In genomic region chr7:100478966-100479660, GRCh38 we compare ENCODE assay signal across 8 cellular contexts. TPM values are rescaled to one million over a fixed set of nuclear protein-coding genes. Genes with fewer than 3 reads are reported as not detected.
DNase-seq lines count a peak whose midpoint lies in the region.

Gene TSC22D4 (minus strand): TSS chr7:100479214. CDS start chr7:100478038, 1,176 bp downstream.

- H3K36me3 ChIP-seq in HAP-1 (replicated peaks) (no peaks in the 10 kb centered on the region; the same call in 1 of the 2 replicates), neuron (ENCODE audit: insufficient read depth, low read length) (peaks cover 4% of the 10 kb centered on the region), stomach smooth muscle (ENCODE audit: control insufficient read depth in 2 of 2, insufficient read depth in 2 of 2, low read length in 2 of 2) (peaks cover 2 to 5% of the 10 kb centered on the region in 2 donors)

- H3K27me3 ChIP-seq in HAP-1 (ENCODE audit: low read depth) (no peaks in the 10 kb centered on the region), neuron (ENCODE audit: insufficient read depth, low read length) (no peaks in the 10 kb centered on the region), stomach smooth muscle (ENCODE audit: control insufficient read depth in 1 of 2, insufficient read depth in 2 of 2, low read length in 2 of 2) (no peaks in the 10 kb centered on the region)

- peak within 1 kb of the TSS; percentile 31 for H2AFZ ChIP-seq in neuron (ENCODE audit: low read depth, low read length)

- in situ Hi-C loops in HAP-1 (cut with MboI; ENCODE audit: low sequenced_read_pairs), result loop anchor here (10.0 kb wide), 1 partner anchor 376 kb away; the partner anchor contains the start of gene SLC12A9

- H3K4me3 ChIP-seq in HAP-1 (peak within 1 kb of the TSS; percentile 94), neuron (ENCODE audit: low read length) (peak within 1 kb of the TSS; percentile 85), stomach smooth muscle (ENCODE audit: low read length in 2 of 2) (peak within 1 kb of the TSS; percentile 65 to 90)

- no peaks in the 10 kb centered on the region for H3K9me3 ChIP-seq in HAP-1
- H3K9me3 ChIP-seq in neuron (ENCODE audit: low read length), result no peaks in the 10 kb centered on the region
- no peaks in the 10 kb centered on the region for H3K9me3 ChIP-seq in stomach smooth muscle (ENCODE audit: control insufficient read depth in 2 of 2, low read length in 2 of 2)

- peak within 1 kb of the TSS; percentile 91 for H3K27ac ChIP-seq in stomach smooth muscle (ENCODE audit: low read length)

- H3K4me1 ChIP-seq in HAP-1, result peaks cover 11% of the 10 kb centered on the region
- H3K4me1 ChIP-seq in neuron (ENCODE audit: insufficient read depth, low read length), result peaks cover 40% of the 10 kb centered on the region
- peaks cover 47% of the 10 kb centered on the region for H3K4me1 ChIP-seq in stomach smooth muscle (ENCODE audit: control insufficient read depth, insufficient read depth, low read length)

- DNase-seq in ELF-1 (ENCODE audit: low read depth, low spot score) (peak; percentile 92), HAP-1 (ENCODE audit: low spot score in 2 of 2) (peak; percentile 94 to 97), MV-4-11 (lab: John Stamatoyannopoulos, UW) (peak; percentile 96), SK-N-DZ (ENCODE audit: low spot score) (peak; percentile 98), foreskin melanocyte (peak; percentile 92)
- DNase-seq in activated naive CD4-positive, alpha-beta T cell treated with Interleukin-2 at 50 U/mL for 16 hours, result peak; percentile 89

- peak within 1 kb of the TSS; percentile 92 to 93 for H3K9ac ChIP-seq in stomach smooth muscle (ENCODE audit: low read length in 2 of 2)

RNA-seq across cellular contexts. Expression of gene TSC22D4, which starts in this region (rescaled TPM):
- 21.1 and 24.7 TPM in 2 replicates for polyA plus RNA-seq in SK-N-DZ (2014; cell fraction: cytosol; rRNA removed)
- 16.0 and 23.2 TPM in 2 replicates for polyA plus RNA-seq in SK-N-DZ (2014; cell fraction: nucleus; rRNA removed)

Comparison
In these comparisons a context has a peak if more than half of its experiments do, and no peak if none do; other contexts are left out.
1. Peak in every context shown above with its lines: DNase-seq, H3K4me3 ChIP-seq and H3K27ac ChIP-seq.